Comparison of ENCODE assay signal across 27 cellular contexts in genomic region chr4:889516-889915, GRCh38. TPM values are rescaled to one million over a fixed set of nuclear protein-coding genes. Genes with fewer than 3 reads are reported as not detected.
A peak's percentile ranks its signal among the peaks of the same experiment; 100 is the strongest.
DNase-seq lines count a peak whose midpoint lies in the region; ATAC-seq lines count a peak whose summit lies in the region.
"Had no signal": no experiment of that assay in that cellular context is flagged by ENCODE, and none has a peak within 500 bp of the region (broad histone marks: within the 10 kb centered on the region; RNA-seq: fewer than 3 reads in every experiment).

No MANE protein-coding gene starts in this region.

- H3K36me3 ChIP-seq in neuronal stem cell (replicated peaks in 1 of 2; ENCODE audit: control insufficient read depth in 2 of 2, insufficient read depth in 2 of 2, low read length in 2 of 2): peaks cover 25 to 84% of the 10 kb centered on the region in 2 donors

- peak overlapping the region; percentile 24 for H2BK5ac ChIP-seq in neuronal stem cell (ENCODE audit: low read length)

- H4K91ac ChIP-seq in neuronal stem cell (ENCODE audit: low read depth, low read length, poor library complexity): no peak overlapping the region

- H2AFZ ChIP-seq in neuronal stem cell (ENCODE audit: low read length): no peak overlapping the region

- peaks cover 6% of the 10 kb centered on the region for H3K79me1 ChIP-seq in neuronal stem cell (ENCODE audit: low read depth, low read length)

- no peak overlapping the region for H4K8ac ChIP-seq in neuronal stem cell (ENCODE audit: low read depth, low read length)

- H2BK15ac ChIP-seq in neuronal stem cell (ENCODE audit: low read length): no peak overlapping the region

- H3K23ac ChIP-seq in neuronal stem cell (ENCODE audit: low read depth, low read length, poor library complexity): no peak overlapping the region

- H3K4me3 ChIP-seq in neuronal stem cell (ENCODE audit: low read length in 2 of 2): no peak overlapping the region
- H3K4me3 ChIP-seq: A549; BLaER1; BLaER1 treated with 17β-estradiol and CSF1 and Interleukin-3, amounts not matched to agents 10 nM and 100 nM had no signal

- no peak overlapping the region for H3K9ac ChIP-seq in neuronal stem cell (ENCODE audit: low read depth, low read length, poor library complexity)
- H3K9ac ChIP-seq: BLaER1; BLaER1 treated with 17β-estradiol and CSF1 and Interleukin-3, amounts not matched to agents 10 nM and 100 nM had no signal

- no peak overlapping the region for H2BK120ac ChIP-seq in neuronal stem cell (ENCODE audit: low read depth, low read length)

- no peak overlapping the region for H2AK5ac ChIP-seq in neuronal stem cell (ENCODE audit: low read depth, low read length)

- H3K27ac ChIP-seq in neuronal stem cell (replicated peaks; ENCODE audit: low read length): no peak overlapping the region
- H3K27ac ChIP-seq: 22Rv1; A549; BLaER1; BLaER1 treated with 17β-estradiol and CSF1 and Interleukin-3, amounts not matched to agents 10 nM and 100 nM; C4-2B had no signal

- H3K18ac ChIP-seq in neuronal stem cell (ENCODE audit: low read length): no peak overlapping the region

- no peak overlapping the region for H3K4ac ChIP-seq in neuronal stem cell (ENCODE audit: low read length)

- no CpG with 5 or more reads among the region's 16 CpGs for WGBS in neuronal stem cell (ENCODE audit: extremely low coverage in 2 of 2, insufficient read length in 2 of 2, insufficient replicate concordance in 1 of 2), 2 donors

- H3K4me1 ChIP-seq in neuronal stem cell (ENCODE audit: control insufficient read depth in 2 of 2, insufficient read depth in 1 of 2, low read depth in 1 of 2, low read length in 2 of 2): peaks cover 0 to 3% of the 10 kb centered on the region in 2 donors
- H3K4me1 ChIP-seq: A549; BE2C; BLaER1; BLaER1 treated with 17β-estradiol and CSF1 and Interleukin-3, amounts not matched to agents 10 nM and 100 nM; Caco-2 had no signal

- no peak for DNase-seq in neuronal stem cell (ENCODE audit: low spot score)
- DNase-seq: 8988T; ACHN; AML-193; BE2C; C1 segment of cervical spinal cord; Caco-2; Calu3; CD4-positive, alpha-beta memory T cell; CD4-positive, alpha-beta T cell; CD4-positive, CD25-positive, alpha-beta regulatory T cell; CD8-positive, alpha-beta memory T cell; CD8-positive, alpha-beta T cell; COR-L47; DMS 273 treated with DMSO at 0.1 percent for 48 hours; DMS153; DMS53; DMS79; DMS79 treated with DMSO at 0.1 percent for 48 hours; DND-41; EL had no signal

- no peak overlapping the region for H3K4me2 ChIP-seq in neuronal stem cell (ENCODE audit: insufficient read depth, low read length, poor library complexity, severe bottlenecking)
- H3K4me2 ChIP-seq: A549; BLaER1; BLaER1 treated with 17β-estradiol and CSF1 and Interleukin-3, amounts not matched to agents 10 nM and 100 nM had no signal

- H3K14ac ChIP-seq in neuronal stem cell (ENCODE audit: low read length): peak overlapping the region; percentile 71

- no peak overlapping the region for H2BK12ac ChIP-seq in neuronal stem cell (ENCODE audit: low read length)

- peaks cover 0 to 10% of the 10 kb centered on the region in 2 donors for H3K9me3 ChIP-seq in neuronal stem cell (replicated peaks in 1 of 2; ENCODE audit: control insufficient read depth in 2 of 2, insufficient read depth in 1 of 2, low read depth in 1 of 2, low read length in 2 of 2)
- H3K9me3 ChIP-seq: A549, BE2C, BLaER1, Caco-2 had no signal

- peaks cover 0 to 2% (median 0%) of the 10 kb centered on the region in 3 experiments for H3K27me3 ChIP-seq in neuronal stem cell (ENCODE audit: control insufficient read depth in 3 of 3, insufficient read depth in 3 of 3, low read depth in 1 of 3, low read length in 3 of 3)
- H3K27me3 ChIP-seq: BE2C; BLaER1; BLaER1 treated with 17β-estradiol and CSF1 and Interleukin-3, amounts not matched to agents 10 nM and 100 nM had no signal

- ATAC-seq in HG02885 (IDR thresholded peaks at IDR 0.05; ENCODE audit: poor library complexity, unreplicated experiment): no peak
- ATAC-seq: A549; CD8-positive, alpha-beta T cell had no signal

RNA-seq across cellular contexts. Expression of gene GAK, which starts 42.6 kb away (rescaled TPM):
- 35.3 TPM for polyA plus RNA-seq in neuronal stem cell (2013, experiment 1 of 2)
- polyA plus RNA-seq in neuronal stem cell (2013, experiment 2 of 2): 34.3 TPM

RNA-seq across cellular contexts. Expression of gene TMEM175, which starts 42.7 kb away (rescaled TPM):
- polyA plus RNA-seq in neuronal stem cell (2013, experiment 1 of 2): 8.0 TPM
- 7.7 TPM for polyA plus RNA-seq in neuronal stem cell (2013, experiment 2 of 2)
